Comparison of ENCODE assay signal across 21 cellular contexts in the genomic region with DNA sequence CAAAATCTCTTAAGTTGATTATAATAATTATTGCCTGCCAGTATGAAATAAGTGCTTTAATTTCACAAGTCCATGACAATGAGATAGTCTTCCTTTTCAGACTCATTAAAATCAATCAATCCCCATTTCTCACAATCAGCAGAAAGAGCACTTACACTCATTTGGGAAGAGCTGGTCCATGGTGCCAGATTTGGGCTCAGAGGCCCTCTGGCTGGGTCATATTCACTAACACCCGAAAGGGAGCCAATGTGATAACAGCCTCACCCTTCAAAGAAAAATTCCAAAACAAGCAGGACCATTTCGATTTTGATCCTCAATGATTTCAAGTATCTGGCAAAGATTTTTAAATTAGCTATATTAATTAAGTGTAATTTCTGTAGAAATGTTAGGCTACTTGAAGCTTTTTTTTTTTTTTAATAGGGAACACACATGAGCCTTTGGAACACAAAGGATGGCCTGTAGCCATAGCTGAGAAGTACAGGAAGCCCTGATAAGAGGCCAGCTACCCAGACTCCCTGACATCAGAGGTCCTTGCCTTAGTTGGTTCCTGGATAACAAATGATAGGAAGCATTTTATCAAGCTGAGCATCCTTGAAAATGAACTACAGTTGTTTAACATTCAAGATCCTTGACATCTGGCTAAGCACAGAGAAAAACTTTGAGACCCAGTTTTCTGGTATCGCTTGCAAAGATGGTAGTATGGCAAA. TPM values are rescaled to one million over a fixed set of nuclear protein-coding genes. Genes with fewer than 3 reads are reported as not detected.
"Had no signal": no experiment of that assay in that cellular context is flagged by ENCODE, and none has a peak within 500 bp of the region (broad histone marks: within the 10 kb centered on the region; RNA-seq: fewer than 3 reads in every experiment).

No MANE protein-coding gene starts in this region.

- H3K27me3 ChIP-seq: ascending aorta, neutrophil, suprapubic skin, tibial nerve had no signal

- DNase-seq: activated CD4-positive, alpha-beta T cell treated with anti-CD3 and anti-CD28 coated beads for 36 hours; activated CD8-positive, alpha-beta T cell treated with anti-CD3 and anti-CD28 coated beads, Interleukin-2, amount 10 ng/mL, durations not matched to agents 7 days and 5 days; activated effector memory CD4-positive, alpha-beta T cell treated with Interleukin-2 at 50 U/mL for 16 hours; activated naive CD4-positive, alpha-beta T cell treated with Interleukin-2 at 50 U/mL for 16 hours; caudate nucleus; cortex of kidney; foreskin keratinocyte; kidney glomerular epithelial cell; mammary epithelial cell; naive B cell; nephron progenitor cell; stimulated activated CD4-positive, alpha-beta T cell treated with anti-CD3 and anti-CD28 coated beads, Interleukin-15, amount 100 ng/mL, for 24 hours; stimulated activated naive CD4-positive, alpha-beta T cell; T-helper 1 cell had no signal

- H3K36me3 ChIP-seq: ascending aorta, neutrophil, suprapubic skin, tibial nerve had no signal

- H3K4me2 ChIP-seq: smooth muscle cell had no signal

- H3K27ac ChIP-seq: ascending aorta, foreskin keratinocyte, neutrophil, suprapubic skin, tibial nerve had no signal

- H3K9me3 ChIP-seq: ascending aorta, neutrophil, suprapubic skin, tibial nerve had no signal

- H3K4me1 ChIP-seq: ascending aorta, foreskin keratinocyte, suprapubic skin, tibial nerve had no signal

- H3K4me3 ChIP-seq: ascending aorta, smooth muscle cell, suprapubic skin, tibial nerve had no signal

- ATAC-seq: activated CD4-positive, alpha-beta T cell treated with anti-CD3 and anti-CD28 coated beads for 36 hours; activated CD8-positive, alpha-beta T cell treated with anti-CD3 and anti-CD28 coated beads, Interleukin-2, amount 10 ng/mL, durations not matched to agents 7 days and 5 days; esophagus mucosa; foreskin keratinocyte; WTC11 had no signal

RNA-seq across cellular contexts. Expression of a gene that starts 17.1 kb away (rescaled TPM):
- total RNA-seq: ascending aorta had no signal
- polyA plus RNA-seq: smooth muscle cell had no signal
